1 cellular context compared by ENCODE assay signal in genomic region chr4:124938836-124939235, GRCh38.
TF ChIP-seq lines count a peak whose summit lies in the region.

No MANE protein-coding gene starts in this region.

TF ChIP-seq in SK-N-SH treated with all-trans-retinoic acid at 6 μM for 48 hours, 23 proteins besides CTCF, POLR2A, EP300 and RAD21 (continued from another document):
- TF ChIP-seq PATZ1 (CRISPR knock-in tag; IDR thresholded peaks at IDR 0.05; ENCODE audit: borderline replicate concordance) (no peak), ARNTL (CRISPR knock-in tag; IDR thresholded peaks at IDR 0.05; ENCODE audit: borderline replicate concordance, low read depth) (no peak), BACH2 (CRISPR knock-in tag; IDR thresholded peaks at IDR 0.05; ENCODE audit: borderline replicate concordance) (no peak), CSRNP3 (CRISPR knock-in tag; IDR thresholded peaks at IDR 0.05) (no peak), ZFP3 (CRISPR knock-in tag; IDR thresholded peaks at IDR 0.05) (no peak), SNAI2 (CRISPR knock-in tag; IDR thresholded peaks at IDR 0.05) (no peak), ZFP30 (CRISPR knock-in tag; IDR thresholded peaks at IDR 0.05) (no peak), PPARA (CRISPR knock-in tag; IDR thresholded peaks at IDR 0.05; ENCODE audit: borderline replicate concordance) (no peak), TOX (CRISPR knock-in tag; IDR thresholded peaks at IDR 0.05; ENCODE audit: borderline replicate concordance) (no peak)
- TF ChIP-seq, protein P1, sequence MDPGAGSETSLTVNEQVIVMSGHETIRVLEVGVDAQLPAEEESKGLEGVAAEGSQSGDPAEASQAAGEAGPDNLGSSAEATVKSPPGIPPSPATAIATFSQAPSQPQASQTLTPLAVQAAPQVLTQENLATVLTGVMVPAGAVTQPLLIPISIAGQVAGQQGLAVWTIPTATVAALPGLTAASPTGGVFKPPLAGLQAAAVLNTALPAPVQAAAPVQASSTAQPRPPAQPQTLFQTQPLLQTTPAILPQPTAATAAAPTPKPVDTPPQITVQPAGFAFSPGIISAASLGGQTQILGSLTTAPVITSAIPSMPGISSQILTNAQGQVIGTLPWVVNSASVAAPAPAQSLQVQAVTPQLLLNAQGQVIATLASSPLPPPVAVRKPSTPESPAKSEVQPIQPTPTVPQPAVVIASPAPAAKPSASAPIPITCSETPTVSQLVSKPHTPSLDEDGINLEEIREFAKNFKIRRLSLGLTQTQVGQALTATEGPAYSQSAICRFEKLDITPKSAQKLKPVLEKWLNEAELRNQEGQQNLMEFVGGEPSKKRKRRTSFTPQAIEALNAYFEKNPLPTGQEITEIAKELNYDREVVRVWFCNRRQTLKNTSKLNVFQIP (CRISPR knock-in tag; IDR thresholded peaks at IDR 0.05; ENCODE audit: borderline replicate concordance, low read depth): no peak
TF ChIP-seq in SK-N-SH treated with all-trans-retinoic acid at 6 μM for 48 hours: peak in this region for 0.
